Comparison of ENCODE assay signal across 12 cellular contexts in the genomic region with DNA sequence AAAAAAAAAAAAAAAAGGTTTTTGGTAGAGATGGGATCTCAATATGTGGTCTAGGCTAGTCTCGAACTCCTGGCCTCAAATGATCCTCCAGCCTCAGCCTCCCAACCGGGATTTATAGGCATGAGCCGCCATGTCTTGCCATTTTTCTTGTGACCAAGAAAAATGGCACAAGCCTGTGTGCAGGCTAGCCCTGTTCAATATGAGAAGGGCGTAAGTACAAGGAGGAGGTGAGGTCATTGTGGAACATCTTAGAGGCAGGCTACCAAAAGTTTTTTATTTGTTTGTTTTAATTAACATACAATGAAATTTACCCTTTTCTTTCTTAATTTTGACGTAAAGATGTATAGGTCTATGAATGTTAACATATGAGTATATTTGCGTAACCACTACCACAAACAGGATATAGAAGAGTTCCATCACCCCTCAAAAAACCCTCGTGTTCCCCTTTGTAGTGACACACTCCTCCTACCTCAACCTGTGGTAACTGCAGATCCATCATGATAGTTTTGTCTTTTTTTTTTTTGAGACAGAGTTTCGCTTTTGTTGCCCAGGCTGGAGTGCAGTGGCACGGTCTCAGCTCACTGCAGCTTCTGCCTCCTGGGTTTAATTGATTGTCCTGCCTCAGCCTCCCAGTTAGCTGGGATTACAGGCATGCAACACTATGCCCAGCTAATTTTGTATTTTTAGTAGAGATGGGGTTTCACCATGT. TPM values are rescaled to one million over a fixed set of nuclear protein-coding genes. Genes with fewer than 3 reads are reported as not detected.
DNase-seq lines count a peak whose midpoint lies in the region; ATAC-seq lines count a peak whose summit lies in the region.
"Had no signal": no experiment of that assay in that cellular context is flagged by ENCODE, and none has a peak within 500 bp of the region (broad histone marks: within the 10 kb centered on the region; RNA-seq: fewer than 3 reads in every experiment).

No MANE protein-coding gene starts in this region.

- ATAC-seq in HG03196 (IDR thresholded peaks at IDR 0.05; ENCODE audit: unreplicated experiment) = no peak
- ATAC-seq in GM18511 (IDR thresholded peaks at IDR 0.05; ENCODE audit: unreplicated experiment) = no peak

- H3K27me3 ChIP-seq in effector memory CD4-positive, alpha-beta T cell (replicated peaks; ENCODE audit: control insufficient read depth, insufficient read depth, low read length, poor library complexity, severe bottlenecking) = no peaks in the 10 kb centered on the region
- H3K27me3 ChIP-seq: vagina had no signal

- H3K9me3 Mint-ChIP-seq in activated CD4-positive, alpha-beta memory T cell treated with anti-CD3 and anti-CD28 coated beads for 36 hours = peaks cover 3% of the 10 kb centered on the region
- H3K9me3 Mint-ChIP-seq: HFFc6 had no signal

- CTCF ChIA-PET in activated CD4-positive, alpha-beta memory T cell treated with anti-CD3 and anti-CD28 coated beads for 36 hours (lab: Charles Lee) = no interaction called here

- no peak overlapping the region for H3K27ac ChIP-seq in effector memory CD4-positive, alpha-beta T cell (ENCODE audit: insufficient read depth, low read length, poor library complexity, severe bottlenecking)
- H3K27ac ChIP-seq: vagina had no signal

- POLR2A ChIA-PET in activated CD4-positive, alpha-beta memory T cell treated with anti-CD3 and anti-CD28 coated beads for 36 hours (lab: Charles Lee) = interaction anchor here (0.7 to 1.5 kb wide), 4 partner anchors 17 to 36 kb away, joined by 3 to 7 read pairs (median 4); no protein-coding TSS in a partner anchor

- no peaks in the 10 kb centered on the region for H3K9me3 ChIP-seq in effector memory CD4-positive, alpha-beta T cell (ENCODE audit: control insufficient read depth, low read length)
- H3K9me3 ChIP-seq: vagina had no signal

- intact Hi-C loops in activated CD4-positive, alpha-beta memory T cell treated with anti-CD3 and anti-CD28 coated beads for 36 hours (cut with micrococcal nuclease) = loop anchor here (1.0 kb wide), 4 partner anchors 17 to 106 kb away; no protein-coding TSS in a partner anchor

- H3K4me1 ChIP-seq in effector memory CD4-positive, alpha-beta T cell (ENCODE audit: control insufficient read depth, insufficient read depth, low read length, poor library complexity, severe bottlenecking) = peaks cover 6% of the 10 kb centered on the region
- H3K4me1 ChIP-seq: vagina had no signal

- H3K4me1 Mint-ChIP-seq in activated CD4-positive, alpha-beta memory T cell treated with anti-CD3 and anti-CD28 coated beads for 36 hours (ENCODE audit: low read depth) = peaks cover 55% of the 10 kb centered on the region

- no peaks in the 10 kb centered on the region for H3K27me3 Mint-ChIP-seq in activated CD4-positive, alpha-beta memory T cell treated with anti-CD3 and anti-CD28 coated beads for 36 hours

- no peaks in the 10 kb centered on the region for H3K36me3 Mint-ChIP-seq in activated CD4-positive, alpha-beta memory T cell treated with anti-CD3 and anti-CD28 coated beads for 36 hours

- H3K27ac Mint-ChIP-seq in activated CD4-positive, alpha-beta memory T cell treated with anti-CD3 and anti-CD28 coated beads for 36 hours = peak overlapping the region; percentile 89
- H3K27ac Mint-ChIP-seq: HFFc6 had no signal

- H3K36me3 ChIP-seq in effector memory CD4-positive, alpha-beta T cell (ENCODE audit: control insufficient read depth, insufficient read depth, low read length) = no peaks in the 10 kb centered on the region
- H3K36me3 ChIP-seq: vagina had no signal

- H3K4me3 Mint-ChIP-seq in activated CD4-positive, alpha-beta memory T cell treated with anti-CD3 and anti-CD28 coated beads for 36 hours = no peak overlapping the region
- H3K4me3 Mint-ChIP-seq: HFFc6 had no signal

- peak; percentile 52 for DNase-seq in stimulated activated CD4-positive, alpha-beta T cell treated with anti-CD3 and anti-CD28 coated beads, Interleukin-1b, Interleukin-23, amount 100 ng/mL, for 48 hours
- DNase-seq in stimulated activated CD4-positive, alpha-beta T cell treated with anti-CD3 and anti-CD28 coated beads, Interleukin-4, amount 100 ng/mL, for 1 hour = no peak
- DNase-seq in activated CD4-positive, alpha-beta memory T cell treated with anti-CD3 and anti-CD28 coated beads for 36 hours = peak; percentile 55
- peak in 2 of 3 donors; percentile 8 to 22 for DNase-seq in effector memory CD4-positive, alpha-beta T cell
- DNase-seq in EL (no peak), hippocampal formation (lab: John Stamatoyannopoulos, UW) (no peak)
- DNase-seq: cortex of kidney, HFFc6, NCI-H2081 treated with DMSO at 0.1 percent for 48 hours had no signal

- H3K4me3 ChIP-seq in effector memory CD4-positive, alpha-beta T cell (ENCODE audit: insufficient read depth, low read depth, low read length, poor library complexity, severe bottlenecking) = peak overlapping the region; percentile 17
- H3K4me3 ChIP-seq: vagina had no signal

RNA-seq across cellular contexts. Expression of a gene that starts 28.3 kb away (rescaled TPM):
- total RNA-seq in activated CD4-positive, alpha-beta memory T cell treated with anti-CD3 and anti-CD28 coated beads for 36 hours = 10 to 100 TPM; 38.9 to 39.4 TPM

RNA-seq across cellular contexts. Expression of a gene that starts 41.5 kb away (rescaled TPM):
- total RNA-seq in activated CD4-positive, alpha-beta memory T cell treated with anti-CD3 and anti-CD28 coated beads for 36 hours = 10 to 100 TPM; 48.4 to 48.5 TPM

RNA-seq across cellular contexts. Expression of a gene that starts 41.6 kb away (rescaled TPM):
- total RNA-seq in activated CD4-positive, alpha-beta memory T cell treated with anti-CD3 and anti-CD28 coated beads for 36 hours = 10 to 100 TPM; 93.9 to 95.6 TPM

Comparison
In these comparisons a context has a peak if more than half of its experiments do, and no peak if none do; other contexts are left out.
1. DNase-seq: peak in stimulated activated CD4-positive, alpha-beta T cell treated with anti-CD3 and anti-CD28 coated beads, Interleukin-1b, Interleukin-23, amount 100 ng/mL, for 48 hours (single experiment), activated CD4-positive, alpha-beta memory T cell treated with anti-CD3 and anti-CD28 coated beads for 36 hours (single experiment) and effector memory CD4-positive, alpha-beta T cell (2 of 3); none in stimulated activated CD4-positive, alpha-beta T cell treated with anti-CD3 and anti-CD28 coated beads, Interleukin-4, amount 100 ng/mL, for 1 hour (single experiment), EL (single experiment) and hippocampal formation (0 of 2).